16 cellular contexts compared by ENCODE assay signal in the genomic region with DNA sequence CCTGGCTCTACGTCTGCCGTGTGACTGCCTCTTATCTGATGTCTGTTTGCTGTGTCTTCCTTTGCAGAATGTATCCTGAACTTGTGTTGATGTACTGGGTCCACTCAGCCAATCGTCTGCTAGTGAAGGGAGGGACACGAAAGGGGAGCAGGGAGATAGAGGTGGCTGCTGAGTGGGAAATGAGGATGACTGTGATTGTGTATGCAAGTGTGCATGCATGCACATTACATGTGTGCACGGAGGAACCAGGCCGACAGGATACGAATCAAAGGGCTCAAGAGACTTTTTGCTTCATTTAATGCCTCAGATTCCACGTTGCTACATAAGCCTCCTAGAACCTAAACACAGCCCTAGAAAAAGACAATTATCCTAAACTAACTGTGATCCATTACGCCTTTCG.
DNase-seq lines count a peak whose midpoint lies in the region; ATAC-seq and TF ChIP-seq lines count a peak whose summit lies in the region.
"Had no signal": no experiment of that assay in that cellular context is flagged by ENCODE, and none has a peak within 500 bp of the region (broad histone marks: within the 10 kb centered on the region; RNA-seq: fewer than 3 reads in every experiment).

No MANE protein-coding gene starts in this region.

- H3K27me3 ChIP-seq in breast epithelium, result no peaks in the 10 kb centered on the region
- no peaks in the 10 kb centered on the region for H3K27me3 ChIP-seq in right lobe of liver

- no peak for ATAC-seq in right lobe of liver
- ATAC-seq in GM19351 (IDR thresholded peaks at IDR 0.05; ENCODE audit: unreplicated experiment), result no peak

- no peaks in the 10 kb centered on the region for H3K36me3 Mint-ChIP-seq in MCF 10A (ENCODE audit: insufficient read depth, unreplicated experiment)

- no peak overlapping the region for H3K4me3 Mint-ChIP-seq in MCF 10A (ENCODE audit: unreplicated experiment)
- H3K4me3 Mint-ChIP-seq: CD4-positive, alpha-beta memory T cell; HFFc6 had no signal

- peaks cover 5% of the 10 kb centered on the region for H3K9me3 Mint-ChIP-seq in MCF 10A (ENCODE audit: unreplicated experiment)

- H3K27ac Mint-ChIP-seq in MCF 10A (ENCODE audit: low read depth, unreplicated experiment), result peak overlapping the region; percentile 2
- H3K27ac Mint-ChIP-seq: CD4-positive, alpha-beta memory T cell; HFFc6 had no signal

- H3K36me3 ChIP-seq in breast epithelium (no peaks in the 10 kb centered on the region), right lobe of liver (no peaks in the 10 kb centered on the region)

- 75% methylated on average over 8 of the region's 10 CpGs for WGBS in right lobe of liver (ENCODE audit: insufficient coverage, low coverage, low lambda C conversion rate, missing lambda C conversion rate)

- TF ChIP-seq CTCF in MCF 10A (IDR thresholded peaks at IDR 0.05; ENCODE audit: unreplicated experiment) (no peak), breast epithelium (IDR thresholded peaks at IDR 0.05) (no peak), GM10266 (IDR thresholded peaks at IDR 0.05; ENCODE audit: control insufficient read depth, insufficient read depth, low read depth, missing control alignments) (no peak), right lobe of liver (IDR thresholded peaks at IDR 0.05) (no peak)

- intact Hi-C loops in MCF 10A (cut with micrococcal nuclease), result no loop called here
- intact Hi-C loops in breast epithelium (cut with DNase I; ENCODE audit: low total_unique reads), result no loop called here
- intact Hi-C loops in right lobe of liver (cut with DNase I), result no loop called here

- H3K9me3 ChIP-seq in breast epithelium (peaks cover 0 to 10% of the 10 kb centered on the region in 2 donors), right lobe of liver (no peaks in the 10 kb centered on the region)

- TF ChIP-seq POLR2A in breast epithelium (IDR thresholded peaks at IDR 0.05), result no peak
- TF ChIP-seq POLR2A in right lobe of liver (IDR thresholded peaks at IDR 0.05), result no peak

- H3K27ac ChIP-seq in breast epithelium (peak overlapping the region in 1 of 2 donors; percentile 88), epithelial cell of prostate (peak overlapping the region; percentile 58), right lobe of liver (no peak overlapping the region)
- H3K27ac ChIP-seq: C4-2B had no signal

- H3K4me1 Mint-ChIP-seq in MCF 10A (ENCODE audit: insufficient read depth, unreplicated experiment), result peaks cover 23% of the 10 kb centered on the region
- H3K4me1 Mint-ChIP-seq: CD4-positive, alpha-beta memory T cell had no signal

- CTCF ChIA-PET in MCF 10A (lab: Yijun Ruan, JAX), result interaction anchor here (2.0 kb wide), 1 partner anchor 183 kb away, joined by 7 read pairs; no protein-coding TSS in a partner anchor

- POLR2A ChIA-PET in MCF 10A (lab: Yijun Ruan, JAX), result interaction anchor here (2.3 kb wide), 1 partner anchor 11 kb away, joined by 10 read pairs; no protein-coding TSS in a partner anchor

- H3K4me1 ChIP-seq in breast epithelium, result no peaks in the 10 kb centered on the region
- H3K4me1 ChIP-seq in right lobe of liver, result no peaks in the 10 kb centered on the region

- DNase-seq in MCF 10A (ENCODE audit: unreplicated experiment), result no peak
- DNase-seq in breast epithelium (ENCODE audit: low spot score in 2 of 2), result no peak
- DNase-seq in epithelial cell of prostate (ENCODE audit: low read depth, low spot score), result no peak
- DNase-seq in mesenteric fat pad (ENCODE audit: low spot score), result peak; percentile 59
- no peak for DNase-seq in GM10266 (ENCODE audit: extremely low spot score)
- DNase-seq in nucleus accumbens (lab: John Stamatoyannopoulos, UW), result no peak
- no peak for DNase-seq in right lobe of liver
- DNase-seq: 8988T; AML-193; CD4-positive, alpha-beta memory T cell; DMS79; HCEC 1CT; HFFc6; IMR-90 had no signal

- BruUV-seq in MCF 10A (replicated peaks; lab: Mats Ljungman, UMichigan), result no TSS peak

- no peak overlapping the region for H3K4me3 ChIP-seq in breast epithelium
- H3K4me3 ChIP-seq in right lobe of liver, result no peak overlapping the region

- H3K27me3 Mint-ChIP-seq in MCF 10A (ENCODE audit: insufficient read depth, unreplicated experiment), result no peaks in the 10 kb centered on the region
